Comparison of ENCODE assay signal across 1 cellular context in the genomic region with DNA sequence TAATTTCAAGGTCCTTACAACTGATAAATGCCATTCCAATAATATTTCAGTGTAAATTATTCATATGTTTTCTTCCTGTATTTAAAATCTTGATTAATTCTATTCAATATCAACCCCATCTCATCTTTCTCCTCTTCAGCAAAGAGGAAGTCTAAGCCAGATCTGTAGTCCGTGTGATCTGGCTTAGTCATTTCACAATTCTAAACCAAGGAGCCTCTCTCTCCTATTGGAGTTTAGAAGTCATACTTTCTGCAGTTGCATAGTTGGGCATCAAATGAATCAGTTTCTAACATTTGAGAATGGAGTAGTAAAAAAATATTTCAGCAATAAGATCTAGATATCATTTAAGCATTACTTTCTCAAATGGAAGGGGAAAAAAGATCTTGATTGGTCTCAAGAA.
TF ChIP-seq lines count a peak whose summit lies in the region.

No MANE protein-coding gene starts in this region.

TF ChIP-seq in IMR-90, 13 proteins besides CTCF, POLR2A, EP300 and RAD21:
- TF ChIP-seq MAZ (IDR thresholded peaks at IDR 0.05; ENCODE audit: borderline replicate concordance, low read depth, low read length) (no peak), NFE2L2 (IDR thresholded peaks at IDR 0.05; ENCODE audit: low read depth, low read length) (no peak), RCOR1 (IDR thresholded peaks at IDR 0.05; ENCODE audit: insufficient replicate concordance, low read length) (no peak), FOS (IDR thresholded peaks at IDR 0.05; ENCODE audit: low read depth, low read length) (no peak), BHLHE40 (IDR thresholded peaks at IDR 0.05; ENCODE audit: low read depth, low read length) (no peak), CEBPB (IDR thresholded peaks at IDR 0.05; ENCODE audit: low read depth, low read length) (no peak), MXI1 (IDR thresholded peaks at IDR 0.05; ENCODE audit: borderline replicate concordance, low read depth, low read length) (no peak), RFX5 (IDR thresholded peaks at IDR 0.05; ENCODE audit: low read depth, low read length) (no peak), USF2 (IDR thresholded peaks at IDR 0.05; ENCODE audit: low read depth, low read length) (no peak), MAFK (IDR thresholded peaks at IDR 0.05; ENCODE audit: low read depth, low read length) (no peak), CHD1 (IDR thresholded peaks at IDR 0.05; ENCODE audit: low read depth, low read length) (no peak), SMC3 (IDR thresholded peaks at IDR 0.05; ENCODE audit: low read depth, low read length) (no peak)
- TF ChIP-seq, protein P1, sequence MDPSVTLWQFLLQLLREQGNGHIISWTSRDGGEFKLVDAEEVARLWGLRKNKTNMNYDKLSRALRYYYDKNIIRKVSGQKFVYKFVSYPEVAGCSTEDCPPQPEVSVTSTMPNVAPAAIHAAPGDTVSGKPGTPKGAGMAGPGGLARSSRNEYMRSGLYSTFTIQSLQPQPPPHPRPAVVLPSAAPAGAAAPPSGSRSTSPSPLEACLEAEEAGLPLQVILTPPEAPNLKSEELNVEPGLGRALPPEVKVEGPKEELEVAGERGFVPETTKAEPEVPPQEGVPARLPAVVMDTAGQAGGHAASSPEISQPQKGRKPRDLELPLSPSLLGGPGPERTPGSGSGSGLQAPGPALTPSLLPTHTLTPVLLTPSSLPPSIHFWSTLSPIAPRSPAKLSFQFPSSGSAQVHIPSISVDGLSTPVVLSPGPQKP (IDR thresholded peaks at IDR 0.05; ENCODE audit: borderline replicate concordance, low read depth, low read length), result no peak
